Comparison of ENCODE assay signal across 8 cellular contexts in the genomic region with DNA sequence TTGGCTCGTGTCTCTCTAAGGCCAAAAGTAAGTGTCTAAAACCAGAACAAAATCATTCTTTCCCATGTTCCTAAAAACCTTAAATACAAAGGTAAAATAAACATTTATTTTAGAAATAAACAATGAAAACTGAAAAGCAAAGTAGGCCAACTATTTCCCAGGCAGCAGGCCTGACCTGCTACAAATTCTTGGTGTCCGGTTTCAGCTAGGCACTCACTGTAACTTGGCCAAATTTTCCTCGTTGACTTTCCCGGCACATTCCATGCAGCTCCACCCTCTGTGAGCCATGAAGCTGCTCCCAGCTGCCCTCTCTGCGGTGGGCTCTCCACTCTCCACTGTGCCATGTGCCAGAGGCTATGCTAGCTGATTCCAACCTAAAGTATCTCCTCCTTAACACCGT. TPM values are rescaled to one million over a fixed set of nuclear protein-coding genes. Genes with fewer than 3 reads are reported as not detected.
DNase-seq lines count a peak whose midpoint lies in the region; ATAC-seq and TF ChIP-seq lines count a peak whose summit lies in the region.

No MANE protein-coding gene starts in this region.

- peak overlapping the region; percentile 78 for H3K27ac ChIP-seq in left ventricle myocardium inferior (replicated peaks)

- peaks cover 39% of the 10 kb centered on the region for H3K4me1 ChIP-seq in left ventricle myocardium inferior

- no peak overlapping the region for H3K4me3 ChIP-seq in left ventricle myocardium inferior
- no peak overlapping the region for H3K4me3 ChIP-seq in retinal pigment epithelial cell (ENCODE audit: low read length)

- H3K27ac Mint-ChIP-seq in activated CD4-positive, alpha-beta T cell treated with anti-CD3 and anti-CD28 coated beads, Interleukin-2, amount 10 ng/mL, durations not matched to agents 24 days and 14 days, result no peak overlapping the region

- H3K4me1 Mint-ChIP-seq in activated CD4-positive, alpha-beta T cell treated with anti-CD3 and anti-CD28 coated beads, Interleukin-2, amount 10 ng/mL, durations not matched to agents 24 days and 14 days, result no peaks in the 10 kb centered on the region

- ATAC-seq in HG02852 (IDR thresholded peaks at IDR 0.05; ENCODE audit: unreplicated experiment), result no peak

- H3K9me3 ChIP-seq in left ventricle myocardium inferior (replicated peaks), result no peaks in the 10 kb centered on the region

- no peaks in the 10 kb centered on the region for H3K27me3 Mint-ChIP-seq in activated CD4-positive, alpha-beta T cell treated with anti-CD3 and anti-CD28 coated beads, Interleukin-2, amount 10 ng/mL, durations not matched to agents 24 days and 14 days

- intact Hi-C loops in left ventricle myocardium inferior (cut with micrococcal nuclease), result no loop called here
- intact Hi-C loops in activated CD4-positive, alpha-beta T cell treated with anti-CD3 and anti-CD28 coated beads, Interleukin-2, amount 10 ng/mL, durations not matched to agents 24 days and 14 days (cut with micrococcal nuclease), result no loop called here

- H3K27me3 ChIP-seq in left ventricle myocardium inferior (ENCODE audit: low read depth), result no peaks in the 10 kb centered on the region

- H3K9me3 Mint-ChIP-seq in activated CD4-positive, alpha-beta T cell treated with anti-CD3 and anti-CD28 coated beads, Interleukin-2, amount 10 ng/mL, durations not matched to agents 24 days and 14 days, result no peaks in the 10 kb centered on the region

- no peak overlapping the region for H3K4me3 Mint-ChIP-seq in activated CD4-positive, alpha-beta T cell treated with anti-CD3 and anti-CD28 coated beads, Interleukin-2, amount 10 ng/mL, durations not matched to agents 24 days and 14 days

- peaks cover 4% of the 10 kb centered on the region for H3K36me3 Mint-ChIP-seq in activated CD4-positive, alpha-beta T cell treated with anti-CD3 and anti-CD28 coated beads, Interleukin-2, amount 10 ng/mL, durations not matched to agents 24 days and 14 days (ENCODE audit: low read depth)

- TF ChIP-seq CTCF in left ventricle myocardium inferior (IDR thresholded peaks at IDR 0.05; ENCODE audit: borderline replicate concordance) (no peak), retinal pigment epithelial cell (conservative IDR thresholded peaks at IDR 0.05; ENCODE audit: low read depth, low read length) (no peak)

- in situ Hi-C loops in G401 (cut with HindIII; ENCODE audit: low sequenced_read_pairs), result no loop called here

- peak; percentile 31 for DNase-seq in G401 (ENCODE audit: low spot score)
- peak; percentile 93 for DNase-seq in astrocyte of the hippocampus (ENCODE audit: low read depth, low spot score)
- peak; percentile 33 for DNase-seq in left ventricle myocardium inferior
- peak; percentile 73 for DNase-seq in retinal pigment epithelial cell (ENCODE audit: low read depth)
- no peak for DNase-seq in activated CD4-positive, alpha-beta T cell treated with anti-CD3 and anti-CD28 coated beads, Interleukin-2, amount 10 ng/mL, durations not matched to agents 24 days and 14 days
- no peak for DNase-seq in NAMALWA (ENCODE audit: low spot score)
- no peak for DNase-seq in OCI-M2 (lab: John Stamatoyannopoulos, UW; ENCODE audit: unreplicated experiment)

- H3K36me3 ChIP-seq in left ventricle myocardium inferior, result no peaks in the 10 kb centered on the region

RNA-seq across cellular contexts. Expression of gene CDRT4, which starts 4.1 kb away (rescaled TPM):
- 1.9 and 5.0 TPM in 2 replicates for total RNA-seq in G401 (2014; rRNA removed; shearing (Covaris generic))
- total RNA-seq in left ventricle myocardium inferior, result 1.4 TPM
- 0.79 and 3.3 TPM in 2 replicates for total RNA-seq in activated CD4-positive, alpha-beta T cell treated with anti-CD3 and anti-CD28 coated beads, Interleukin-2, amount 10 ng/mL, durations not matched to agents 24 days and 14 days

Comparison
In these comparisons a context has a peak if more than half of its experiments do, and no peak if none do; other contexts are left out.
1. DNase-seq: peak in G401 (single experiment), astrocyte of the hippocampus (single experiment), left ventricle myocardium inferior (single experiment) and retinal pigment epithelial cell (single experiment); none in activated CD4-positive, alpha-beta T cell treated with anti-CD3 and anti-CD28 coated beads, Interleukin-2, amount 10 ng/mL, durations not matched to agents 24 days and 14 days (single experiment), NAMALWA (single experiment) and OCI-M2 (single experiment).